ENCODE assay signal across 26 cellular contexts in the genomic region with DNA sequence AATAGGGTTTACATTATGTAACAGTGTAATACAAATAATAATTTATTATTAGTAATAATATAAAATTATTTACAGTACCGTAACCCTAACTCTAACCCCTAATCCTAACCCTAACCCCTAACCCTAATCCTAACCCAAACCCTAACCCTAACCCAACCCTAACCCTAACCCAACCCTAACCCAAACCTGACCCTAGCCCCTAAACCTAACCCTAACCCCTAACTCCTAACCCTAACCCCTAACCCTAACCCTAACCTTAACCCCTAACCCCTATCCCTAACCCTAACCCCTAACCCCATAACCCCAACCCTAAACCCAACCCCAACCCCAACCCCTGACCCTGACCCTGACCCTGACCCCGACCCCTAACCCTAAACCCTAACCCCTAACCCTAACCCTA. TPM values are rescaled to one million over a fixed set of nuclear protein-coding genes. Genes with fewer than 3 reads are reported as not detected.
"Had no signal": no experiment of that assay in that cellular context is flagged by ENCODE, and none has a peak within 500 bp of the region (broad histone marks: within the 10 kb centered on the region; RNA-seq: fewer than 3 reads in every experiment).

No MANE protein-coding gene starts in this region.

- ATAC-seq: esophagus mucosa, gastrocnemius medialis, heart right ventricle, left cardiac atrium, left lung, left ventricle myocardium superior, lower lobe of right lung, mucosa of descending colon had no signal

- H3K4me3 ChIP-seq: gastrocnemius medialis, left lung, lower lobe of right lung, mucosa of descending colon had no signal

- H3K27ac ChIP-seq: coronary artery, epithelial cell of prostate, esophagus squamous epithelium, gastrocnemius medialis, heart right ventricle, left lung, lower lobe of right lung had no signal

- H3K4me1 ChIP-seq: esophagus squamous epithelium, gastrocnemius medialis, heart right ventricle, left lung, lower lobe of right lung had no signal

- H3K27me3 ChIP-seq: dorsolateral prefrontal cortex, esophagus squamous epithelium, gastrocnemius medialis, heart right ventricle, left lung had no signal

- H3K36me3 ChIP-seq: esophagus squamous epithelium, gastrocnemius medialis, heart right ventricle, left lung, lower lobe of right lung had no signal

- DNase-seq: dorsolateral prefrontal cortex; effector CD4-positive, alpha-beta T cell; effector memory CD4-positive, alpha-beta T cell; erythroblast; esophagus squamous epithelium; foreskin fibroblast; foreskin melanocyte; gastrocnemius medialis; glutamatergic neuron; heart right ventricle; hippocampal formation; left cardiac atrium; left lung; left ventricle myocardium superior; lower lobe of right lung; mesenchymal stem cell; naive B cell had no signal

- H3K9me3 ChIP-seq: esophagus squamous epithelium, gastrocnemius medialis, heart right ventricle, lower lobe of right lung, mucosa of descending colon had no signal

- FAIRE-seq: colon, endometrium, islet of Langerhans, keratinocyte had no signal

RNA-seq across cellular contexts. Expression of gene PLPP2, which starts 45.7 kb away (rescaled TPM):
- total RNA-seq: myocyte had no signal
